ENCODE assay signal across 28 cellular contexts in the genomic region with DNA sequence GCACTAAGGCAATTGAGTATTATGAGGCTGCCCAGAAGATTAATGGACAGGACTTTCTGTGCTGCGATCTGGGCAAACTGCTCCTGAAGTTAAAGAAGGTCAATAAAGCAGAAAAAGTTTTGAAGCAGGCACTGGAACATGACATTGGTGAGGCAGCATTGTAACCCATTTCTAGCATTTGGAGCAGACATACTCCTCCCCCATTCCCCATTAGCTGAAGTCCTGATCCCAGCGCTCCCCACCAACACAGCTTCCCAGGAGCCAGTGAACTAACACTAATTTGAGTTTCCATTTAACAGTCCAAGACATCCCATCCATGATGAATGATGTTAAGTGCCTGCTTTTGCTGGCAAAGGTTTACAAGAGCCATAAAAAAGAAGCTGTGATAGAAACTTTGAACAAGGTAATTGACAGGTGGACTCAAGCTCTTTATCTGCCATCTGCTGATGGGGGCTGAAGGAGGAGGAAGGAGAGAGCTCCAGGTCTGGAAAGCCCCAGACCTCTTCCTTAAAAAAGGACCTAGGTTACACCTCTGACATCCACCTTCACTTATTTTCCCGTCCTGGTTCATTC. TPM values are rescaled to one million over a fixed set of nuclear protein-coding genes. Genes with fewer than 3 reads are reported as not detected.
DNase-seq lines count a peak whose midpoint lies in the region; ATAC-seq, FAIRE-seq and TF ChIP-seq lines count a peak whose summit lies in the region.
"Had no signal": no experiment of that assay in that cellular context is flagged by ENCODE, and none has a peak within 500 bp of the region (broad histone marks: within the 10 kb centered on the region; RNA-seq: fewer than 3 reads in every experiment).

No MANE protein-coding gene starts in this region.

- H3K27ac Mint-ChIP-seq in stimulated activated effector memory CD8-positive, alpha-beta T cell treated with anti-CD3 and anti-CD28 coated beads, Interleukin-12 subunit alpha, Interleukin-12 subunit beta, amount 100 ng/mL, for 72 hours: peak overlapping the region; percentile 12
- H3K27ac Mint-ChIP-seq in T-cell: no peak overlapping the region
- H3K27ac Mint-ChIP-seq: activated B cell treated with CpG ODN at 0.5 μM for 24 hours; activated naive CD4-positive, alpha-beta T cell treated with anti-CD3 and anti-CD28 coated beads for 36 hours had no signal

- intact Hi-C loops in body of pancreas (cut with DNase I): no loop called here

- DNase-seq in GM19239 (ENCODE audit: insufficient read length, low spot score): no peak
- peak in 1 of 4 donors; percentile 4 for DNase-seq in body of pancreas
- DNase-seq in stimulated activated effector memory CD8-positive, alpha-beta T cell treated with anti-CD3 and anti-CD28 coated beads, Interleukin-12 subunit alpha, Interleukin-12 subunit beta, amount 100 ng/mL, for 72 hours (ENCODE audit: low spot score in 2 of 2): no peak
- no peak for DNase-seq in amygdala (lab: John Stamatoyannopoulos, UW)
- DNase-seq in T-cell: no peak
- no peak for DNase-seq in middle frontal gyrus (ENCODE audit: extremely low spot score, low spot score)
- DNase-seq: activated B cell treated with CpG ODN at 0.5 μM for 24 hours; activated naive CD4-positive, alpha-beta T cell treated with anti-CD3 and anti-CD28 coated beads for 36 hours; CD4-positive, CD25-positive, alpha-beta regulatory T cell; glutamatergic neuron; Kasumi-1; left lung; mesendoderm; MV-4-11; NCI-H1436 treated with DMSO at 0.1 percent for 48 hours; NCI-H2107; NCI-H446; NCI-H774; psoas muscle; SJCRH30; stimulated activated CD4-positive, alpha-beta T cell treated with anti-CD3 and anti-CD28 coated beads, Interleukin-12 subunit alpha, Interleukin-12 subunit beta, amount 100 ng/mL, for 4 hours; stimulated activated CD4-positive, alpha-beta T cell treated with anti-CD3 and anti-CD28 coated beads, Interleukin-2, amount 100 ng/mL, for 48 hours; transverse colon had no signal

- H3K27me3 Mint-ChIP-seq in T-cell: no peaks in the 10 kb centered on the region
- H3K27me3 Mint-ChIP-seq: activated B cell treated with CpG ODN at 0.5 μM for 24 hours; CD4-positive, CD25-positive, alpha-beta regulatory T cell had no signal

- no peak for TF ChIP-seq CTCF in body of pancreas (IDR thresholded peaks at IDR 0.05)

- CTCF ChIA-PET in T-cell (lab: Charles Lee): interaction anchor here (0.6 to 1.2 kb wide), 4 partner anchors 43 to 736 kb away, joined by 3 to 5 read pairs (median 3); no protein-coding TSS in a partner anchor

- peak; percentile 53 for FAIRE-seq in GM19239 (lab: Jason Lieb, UNC)
- FAIRE-seq: D721Med, RCC 7860 had no signal

- peaks cover 28 to 76% (median 61%) of the 10 kb centered on the region in 10 experiments for H3K4me1 ChIP-seq in BLaER1 treated with 17β-estradiol and CSF1 and Interleukin-3, amounts not matched to agents 10 nM and 100 nM
- H3K4me1 ChIP-seq in body of pancreas: peaks cover 40% of the 10 kb centered on the region
- H3K4me1 ChIP-seq: SJCRH30 had no signal

- H3K27me3 ChIP-seq in BLaER1 treated with 17β-estradiol and CSF1 and Interleukin-3, amounts not matched to agents 10 nM and 100 nM: no peaks in the 10 kb centered on the region
- no peaks in the 10 kb centered on the region for H3K27me3 ChIP-seq in body of pancreas
- H3K27me3 ChIP-seq: left lung, sigmoid colon, SJCRH30, transverse colon had no signal

- no peaks in the 10 kb centered on the region; a peak in 1 of 22 replicates for H4K20me1 ChIP-seq in BLaER1 treated with 17β-estradiol and CSF1 and Interleukin-3, amounts not matched to agents 10 nM and 100 nM

- ATAC-seq in body of pancreas (no peak), T-cell (replicated peaks in 1 of 4) (no peak)
- ATAC-seq in stimulated activated effector memory CD8-positive, alpha-beta T cell treated with anti-CD3 and anti-CD28 coated beads, Interleukin-12 subunit alpha, Interleukin-12 subunit beta, amount 100 ng/mL, for 72 hours: no peak
- ATAC-seq: esophagus mucosa, left lung, psoas muscle had no signal

- no peak overlapping the region for H3K9ac ChIP-seq in BLaER1 treated with 17β-estradiol and CSF1 and Interleukin-3, amounts not matched to agents 10 nM and 100 nM

- H3K4me3 ChIP-seq in BLaER1 treated with 17β-estradiol and CSF1 and Interleukin-3, amounts not matched to agents 10 nM and 100 nM: no peak overlapping the region
- H3K4me3 ChIP-seq in body of pancreas: no peak overlapping the region
- H3K4me3 ChIP-seq: left lung, psoas muscle, sigmoid colon, SJCRH30, transverse colon had no signal

- no peaks in the 10 kb centered on the region; a peak in 1 of 22 replicates for H3K36me3 ChIP-seq in BLaER1 treated with 17β-estradiol and CSF1 and Interleukin-3, amounts not matched to agents 10 nM and 100 nM
- H3K36me3 ChIP-seq in body of pancreas (replicated peaks in 1 of 2; ENCODE audit: insufficient read depth in 1 of 2, low read depth in 2 of 2): no peaks in the 10 kb centered on the region
- H3K36me3 ChIP-seq: left lung, sigmoid colon, SJCRH30, transverse colon had no signal

- POLR2A ChIA-PET in T-cell (lab: Charles Lee): no interaction called here

- H3K36me3 Mint-ChIP-seq in stimulated activated effector memory CD8-positive, alpha-beta T cell treated with anti-CD3 and anti-CD28 coated beads, Interleukin-12 subunit alpha, Interleukin-12 subunit beta, amount 100 ng/mL, for 72 hours: peaks cover 25% of the 10 kb centered on the region
- H3K36me3 Mint-ChIP-seq in T-cell: peaks cover 4% of the 10 kb centered on the region

- H3K9me3 ChIP-seq in BLaER1 treated with 17β-estradiol and CSF1 and Interleukin-3, amounts not matched to agents 10 nM and 100 nM (replicated peaks in 1 of 11): no peaks in the 10 kb centered on the region
- no peaks in the 10 kb centered on the region for H3K9me3 ChIP-seq in body of pancreas
- H3K9me3 ChIP-seq: left lung, psoas muscle, sigmoid colon, SJCRH30, transverse colon had no signal

- peak overlapping the region in 7 of 11 experiments; percentile 93 to 98 (median 96); a peak in 12 of 22 replicates for H3K4me2 ChIP-seq in BLaER1 treated with 17β-estradiol and CSF1 and Interleukin-3, amounts not matched to agents 10 nM and 100 nM

- H3K4me3 Mint-ChIP-seq in stimulated activated effector memory CD8-positive, alpha-beta T cell treated with anti-CD3 and anti-CD28 coated beads, Interleukin-12 subunit alpha, Interleukin-12 subunit beta, amount 100 ng/mL, for 72 hours: no peak overlapping the region
- no peak overlapping the region for H3K4me3 Mint-ChIP-seq in T-cell
- H3K4me3 Mint-ChIP-seq: activated B cell treated with CpG ODN at 0.5 μM for 24 hours; activated naive CD4-positive, alpha-beta T cell treated with anti-CD3 and anti-CD28 coated beads for 36 hours; CD4-positive, CD25-positive, alpha-beta regulatory T cell had no signal

- no peak for TF ChIP-seq POLR2A in body of pancreas (IDR thresholded peaks at IDR 0.05)

- peaks cover 31% of the 10 kb centered on the region for H3K4me1 Mint-ChIP-seq in stimulated activated effector memory CD8-positive, alpha-beta T cell treated with anti-CD3 and anti-CD28 coated beads, Interleukin-12 subunit alpha, Interleukin-12 subunit beta, amount 100 ng/mL, for 72 hours
- H3K4me1 Mint-ChIP-seq in T-cell: peaks cover 24 to 27% (median 25%) of the 10 kb centered on the region in 3 donors

- no peaks in the 10 kb centered on the region for H3K9me3 Mint-ChIP-seq in stimulated activated effector memory CD8-positive, alpha-beta T cell treated with anti-CD3 and anti-CD28 coated beads, Interleukin-12 subunit alpha, Interleukin-12 subunit beta, amount 100 ng/mL, for 72 hours
- no peaks in the 10 kb centered on the region for H3K9me3 Mint-ChIP-seq in T-cell
- H3K9me3 Mint-ChIP-seq: activated B cell treated with CpG ODN at 0.5 μM for 24 hours; activated naive CD4-positive, alpha-beta T cell treated with anti-CD3 and anti-CD28 coated beads for 36 hours; CD4-positive, CD25-positive, alpha-beta regulatory T cell had no signal

- WGBS in body of pancreas, 2 donors: 66 to 86% methylated on average over 3 of the region's 3 CpGs

- H3K27ac ChIP-seq in BLaER1 treated with 17β-estradiol and CSF1 and Interleukin-3, amounts not matched to agents 10 nM and 100 nM: peak overlapping the region in 1 of 11 experiments; percentile 81; a peak in 1 of 22 replicates
- H3K27ac ChIP-seq in body of pancreas: peak overlapping the region in 3 of 4 donors; percentile 9 to 27 (median 12)
- H3K27ac ChIP-seq: left lung, psoas muscle, sigmoid colon, SJCRH30, transverse colon had no signal

RNA-seq across cellular contexts. Expression of a gene that starts 22.6 kb away (rescaled TPM):
- total RNA-seq in body of pancreas: 10 to 100 TPM; 18.4 to 39.6 TPM
- 100 to 1,000 TPM in 2 of 5 donors, 10 to 100 TPM in 3; 19.5 to 302 (median 25.0) TPM for total RNA-seq in T-cell

RNA-seq across cellular contexts. Expression of a gene that starts 23.3 kb away (rescaled TPM):
- 10 to 100 TPM in 1 of 2 donors, 1 to 10 TPM in 1; 6.7 to 46.5 TPM for total RNA-seq in body of pancreas
- total RNA-seq in T-cell: 10 to 100 TPM in 1 of 5 donors, 1 to 10 TPM in 4; 3.5 to 12.4 (median 5.4) TPM

RNA-seq across cellular contexts. Expression of a gene that starts 23.4 kb away (rescaled TPM):
- total RNA-seq in body of pancreas (10 to 100 TPM; 38.4 to 53.1 TPM), T-cell (10 to 100 TPM; 26.7 to 55.5 (median 41.5) TPM)
